Comparison of ENCODE assay signal across 9 cellular contexts in the genomic region with DNA sequence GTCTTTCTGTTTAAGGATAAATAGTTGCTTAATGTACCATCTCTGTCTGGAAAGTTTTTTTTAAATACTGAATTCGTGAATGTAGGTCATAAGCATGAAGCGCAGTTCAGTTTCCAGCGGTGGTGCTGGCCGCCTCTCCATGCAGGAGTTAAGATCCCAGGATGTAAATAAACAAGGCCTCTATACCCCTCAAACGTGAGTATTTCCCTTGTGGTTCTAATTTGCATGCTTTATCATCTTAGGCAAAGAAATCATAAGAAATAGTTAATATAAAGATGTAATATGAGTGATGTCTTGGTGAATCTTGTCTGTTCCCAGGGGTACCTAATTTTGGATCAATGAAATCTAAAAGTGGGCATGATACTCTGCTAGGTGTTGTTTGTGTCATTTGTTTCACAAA. TPM values are rescaled to one million over a fixed set of nuclear protein-coding genes. Genes with fewer than 3 reads are reported as not detected.
DNase-seq lines count a peak whose midpoint lies in the region; ATAC-seq and TF ChIP-seq lines count a peak whose summit lies in the region.
"Had no signal": no experiment of that assay in that cellular context is flagged by ENCODE, and none has a peak within 500 bp of the region (broad histone marks: within the 10 kb centered on the region; RNA-seq: fewer than 3 reads in every experiment).

No MANE protein-coding gene starts in this region.

- in situ Hi-C loops in astrocyte of the cerebellum (cut with HindIII; ENCODE audit: low sequenced_read_pairs) = no loop called here

- no peak for DNase-seq in DND-41
- no peak for DNase-seq in astrocyte of the cerebellum (ENCODE audit: low read depth)
- no peak for DNase-seq in mesothelial cell of epicardium (ENCODE audit: low spot score in 2 of 2, unreplicated experiment in 2 of 2)
- DNase-seq in spleen = no peak
- no peak for DNase-seq in middle frontal gyrus (ENCODE audit: extremely low spot score, low spot score)
- no peak for DNase-seq in effector CD4-positive, alpha-beta T cell
- DNase-seq: stimulated activated CD4-positive, alpha-beta T cell treated with anti-CD3 and anti-CD28 coated beads, Interleukin-15, amount 100 ng/mL, for 24 hours had no signal

- intact Hi-C loops in spleen (cut with DNase I; ENCODE audit: low total_unique reads) = loop anchor here (10.0 kb wide), 1 partner anchor 72 kb away; no protein-coding TSS in a partner anchor

- no peaks in the 10 kb centered on the region for H3K9me3 Mint-ChIP-seq in mesothelial cell of epicardium

- no peak overlapping the region for H2AFZ ChIP-seq in DND-41 (ENCODE audit: low read depth, low read length)
- H2AFZ ChIP-seq in KMS-11 (ENCODE audit: low read depth) = 0 out of 2 replicates have a peak overlapping the region, but pooled peaks have one; percentile 85

- peak overlapping the region; percentile 95 for H3K27ac ChIP-seq in DND-41 (ENCODE audit: low read length)
- peak overlapping the region; percentile 95; the same call in 1 of the 2 replicates for H3K27ac ChIP-seq in KMS-11
- peak overlapping the region in 2 of 8 donors; percentile 1 to 3 for H3K27ac ChIP-seq in spleen

- H3K36me3 ChIP-seq in DND-41 (ENCODE audit: insufficient read depth, low read length) = peaks cover 52% of the 10 kb centered on the region
- H3K36me3 ChIP-seq in KMS-11 (ENCODE audit: insufficient read depth) = no peaks in the 10 kb centered on the region
- H3K36me3 ChIP-seq in spleen = peaks cover 0 to 12% (median 0%) of the 10 kb centered on the region in 6 donors

- no peaks in the 10 kb centered on the region for H3K9me3 ChIP-seq in DND-41 (ENCODE audit: insufficient read depth, low read length, severe bottlenecking)
- no peaks in the 10 kb centered on the region for H3K9me3 ChIP-seq in spleen

- no peak overlapping the region for H3K27ac Mint-ChIP-seq in mesothelial cell of epicardium

- H3K4me1 Mint-ChIP-seq in mesothelial cell of epicardium = peaks cover 42% of the 10 kb centered on the region

- WGBS in spleen, 5 donors = 45 to 61% (median 52%) methylated on average over 5 of the region's 5 CpGs

- H3K4me3 Mint-ChIP-seq in mesothelial cell of epicardium = peak overlapping the region; percentile 97

- no peak for TF ChIP-seq CTCF in DND-41 (IDR thresholded peaks at IDR 0.05; ENCODE audit: borderline replicate concordance, extremely low read depth, low read length, poor library complexity, severe bottlenecking)
- TF ChIP-seq CTCF in KMS-11 (conservative IDR thresholded peaks at IDR 0.05; ENCODE audit: low read depth, low read length) = no peak
- no peak for TF ChIP-seq CTCF in astrocyte of the cerebellum (IDR thresholded peaks at IDR 0.05; ENCODE audit: low read depth, low read length, missing control alignments)
- no peak for TF ChIP-seq CTCF in mesothelial cell of epicardium (IDR thresholded peaks at IDR 0.05; ENCODE audit: unreplicated experiment)
- no peak for TF ChIP-seq CTCF in spleen (IDR thresholded peaks at IDR 0.05 in 8 of 11, conservative IDR thresholded peaks at IDR 0.05 in 3 of 11)

- H3K4me2 ChIP-seq in DND-41 (ENCODE audit: insufficient read depth, low read length) = peak overlapping the region; percentile 77
- peak overlapping the region; percentile 99 for H3K4me2 ChIP-seq in KMS-11

- peak overlapping the region; percentile 85 for H3K9ac ChIP-seq in DND-41 (ENCODE audit: low read depth, low read length)
- H3K9ac ChIP-seq in KMS-11 = peak overlapping the region; percentile 97; the same call in 1 of the 2 replicates

- H3K27me3 Mint-ChIP-seq in mesothelial cell of epicardium (ENCODE audit: low read depth) = no peaks in the 10 kb centered on the region

- H3K79me2 ChIP-seq in DND-41 (ENCODE audit: insufficient read depth, low read length) (peaks cover 98% of the 10 kb centered on the region), KMS-11 (ENCODE audit: insufficient read depth, low read depth) (peaks cover 57% of the 10 kb centered on the region)

- peaks cover 5% of the 10 kb centered on the region for H3K36me3 Mint-ChIP-seq in mesothelial cell of epicardium

- H4K20me1 ChIP-seq in DND-41 (ENCODE audit: insufficient read depth, low read length) = no peaks in the 10 kb centered on the region
- no peaks in the 10 kb centered on the region for H4K20me1 ChIP-seq in KMS-11 (ENCODE audit: insufficient read depth)

- TF ChIP-seq POLR2A in spleen (IDR thresholded peaks at IDR 0.05) = no peak

- H3K4me3 ChIP-seq in DND-41 (ENCODE audit: low read depth in 1 of 2, low read length in 2 of 2) (peak overlapping the region; percentile 67 to 73), KMS-11 (IDR thresholded peaks at IDR 0.05; ENCODE audit: insufficient read depth, low read depth, low read length) (no peak overlapping the region), astrocyte of the cerebellum (ENCODE audit: low read depth, low read length) (peak overlapping the region; percentile 84), spleen (peak overlapping the region in 3 of 8 donors; percentile 60 to 84 (median 61))

- H3K27me3 ChIP-seq in DND-41 (ENCODE audit: insufficient read depth, low read length, poor library complexity) (no peaks in the 10 kb centered on the region), KMS-11 (ENCODE audit: insufficient read depth, low read depth) (no peaks in the 10 kb centered on the region), spleen (replicated peaks in 1 of 7) (no peaks in the 10 kb centered on the region)

- no peak for ATAC-seq in DND-41 (ENCODE audit: insufficient read depth, low read depth)
- no peak for ATAC-seq in HG03469 (IDR thresholded peaks at IDR 0.05; ENCODE audit: unreplicated experiment)

- H3K4me1 ChIP-seq in DND-41 (ENCODE audit: insufficient read depth, low read length) (peaks cover 67% of the 10 kb centered on the region), KMS-11 (ENCODE audit: low read depth, poor library complexity, severe bottlenecking) (peaks cover 32% of the 10 kb centered on the region), spleen (peaks cover 16 to 64% (median 37%) of the 10 kb centered on the region in 6 donors)

RNA-seq across cellular contexts. Expression of a gene that starts 1.5 kb away (rescaled TPM):
- total RNA-seq in mesothelial cell of epicardium (13.4 to 16.1 TPM (median 15.0 TPM) in 3 replicates), spleen (1 to 10 TPM; 3.4 to 7.3 (median 4.4) TPM)
- polyA plus RNA-seq in spleen = 1 to 10 TPM; 3.4 to 9.0 (median 4.4) TPM

RNA-seq across cellular contexts. Expression of a gene that starts 1.6 kb away (rescaled TPM):
- 9.6 to 14.4 TPM (median 10.7 TPM) in 3 replicates for total RNA-seq in mesothelial cell of epicardium
- total RNA-seq in spleen = 10 to 100 TPM; 12.5 to 30.8 (median 16.9) TPM
- polyA plus RNA-seq in spleen = 10 to 100 TPM in 2 of 3 donors, 1 to 10 TPM in 1; 9.1 to 11.8 (median 10.3) TPM
